ENCODE assay signal across 28 cellular contexts in the genomic region with DNA sequence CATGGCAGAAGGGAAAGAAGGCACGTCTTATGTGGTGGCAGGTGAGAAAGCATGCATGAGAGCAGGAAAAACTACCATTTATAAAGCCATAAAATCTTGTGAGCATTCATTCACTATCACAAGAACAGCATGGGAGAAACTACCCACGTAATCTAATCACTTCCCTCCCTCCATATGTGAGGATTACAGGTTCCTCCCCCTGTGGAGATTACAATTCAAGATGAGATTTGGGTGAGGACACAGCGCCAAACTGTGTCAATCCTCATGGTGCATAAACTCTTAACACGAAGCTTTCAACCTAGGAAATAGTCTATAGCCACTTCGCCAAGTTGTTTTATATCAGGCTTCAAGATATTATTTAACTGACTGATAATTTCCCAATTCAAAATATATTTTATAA.
"Had no signal": no experiment of that assay in that cellular context is flagged by ENCODE, and none has a peak within 500 bp of the region (broad histone marks: within the 10 kb centered on the region; RNA-seq: fewer than 3 reads in every experiment).

No MANE protein-coding gene starts in this region.

- H3K9me3 ChIP-seq: ovary, psoas muscle, right lobe of liver, stomach, thoracic aorta, thyroid gland, tibial nerve, upper lobe of left lung, vagina had no signal

- H3K9ac ChIP-seq: neural progenitor cell, parathyroid adenoma had no signal

- H3K27ac Mint-ChIP-seq: nephron; neural progenitor cell; progenitor cell of endocrine pancreas; stimulated activated effector memory CD8-positive, alpha-beta T cell treated with anti-CD3 and anti-CD28 coated beads, Interleukin-12 subunit alpha, Interleukin-12 subunit beta, amount 100 ng/mL, for 72 hours; stimulated activated naive B cell treated with anti-CD40 and anti-IgM and Interleukin-4, amounts not matched to agents 10 μg/mL and 1 μg/mL and 100 μg/mL, for 72 hours; stimulated activated naive CD8-positive, alpha-beta T cell treated with anti-CD3 and anti-CD28 coated beads, Interleukin-15, Interleukin-2, amounts not matched to agents 100 ng/mL and 50 ng/mL, for 24 hours had no signal

- FAIRE-seq: small intestine, urothelium cell line had no signal

- H3K36me3 Mint-ChIP-seq: neural progenitor cell; stimulated activated effector memory CD8-positive, alpha-beta T cell treated with anti-CD3 and anti-CD28 coated beads, Interleukin-12 subunit alpha, Interleukin-12 subunit beta, amount 100 ng/mL, for 72 hours; stimulated activated naive B cell treated with anti-CD40 and anti-IgM and Interleukin-4, amounts not matched to agents 10 μg/mL and 1 μg/mL and 100 μg/mL, for 72 hours had no signal

- H3K4me3 Mint-ChIP-seq: nephron; neural progenitor cell; stimulated activated effector memory CD8-positive, alpha-beta T cell treated with anti-CD3 and anti-CD28 coated beads, Interleukin-12 subunit alpha, Interleukin-12 subunit beta, amount 100 ng/mL, for 72 hours; stimulated activated naive B cell treated with anti-CD40 and anti-IgM and Interleukin-4, amounts not matched to agents 10 μg/mL and 1 μg/mL and 100 μg/mL, for 72 hours; stimulated activated naive CD8-positive, alpha-beta T cell treated with anti-CD3 and anti-CD28 coated beads, Interleukin-15, Interleukin-2, amounts not matched to agents 100 ng/mL and 50 ng/mL, for 24 hours had no signal

- H3K27ac ChIP-seq: neural progenitor cell, ovary, parathyroid adenoma, psoas muscle, right lobe of liver, sigmoid colon, stomach, thoracic aorta, thyroid gland, tibial nerve, upper lobe of left lung, vagina had no signal

- H3K27me3 ChIP-seq: neural progenitor cell, ovary, right lobe of liver, sigmoid colon, stomach, thyroid gland, tibial nerve, upper lobe of left lung, vagina had no signal

- H3K4me1 ChIP-seq: neural progenitor cell, parathyroid adenoma, psoas muscle, right lobe of liver, sigmoid colon, stomach, thyroid gland, tibial nerve, upper lobe of left lung, vagina had no signal

- H3K4me1 Mint-ChIP-seq: nephron; neural progenitor cell; stimulated activated effector memory CD8-positive, alpha-beta T cell treated with anti-CD3 and anti-CD28 coated beads, Interleukin-12 subunit alpha, Interleukin-12 subunit beta, amount 100 ng/mL, for 72 hours; stimulated activated naive B cell treated with anti-CD40 and anti-IgM and Interleukin-4, amounts not matched to agents 10 μg/mL and 1 μg/mL and 100 μg/mL, for 72 hours had no signal

- H3K4me3 ChIP-seq: neural progenitor cell, ovary, psoas muscle, right lobe of liver, sigmoid colon, stomach, thoracic aorta, thyroid gland, tibial nerve, upper lobe of left lung, vagina had no signal

- H3K9me3 Mint-ChIP-seq: nephron, neural progenitor cell had no signal

- H3K27me3 Mint-ChIP-seq: progenitor cell of endocrine pancreas; stimulated activated naive B cell treated with anti-CD40 and anti-IgM and Interleukin-4, amounts not matched to agents 10 μg/mL and 1 μg/mL and 100 μg/mL, for 72 hours; stimulated activated naive CD8-positive, alpha-beta T cell treated with anti-CD3 and anti-CD28 coated beads, Interleukin-15, Interleukin-2, amounts not matched to agents 100 ng/mL and 50 ng/mL, for 24 hours had no signal

- H3K36me3 ChIP-seq: neural progenitor cell, ovary, right lobe of liver, sigmoid colon, stomach, thoracic aorta, thyroid gland, tibial nerve, upper lobe of left lung, vagina had no signal

- DNase-seq: occipital lobe; ovary; posterior cingulate gyrus; psoas muscle; right cardiac atrium; right lobe of liver; sigmoid colon; small intestine; stimulated activated CD4-positive, alpha-beta T cell treated with anti-CD3 and anti-CD28 coated beads, Interleukin-15, amount 100 ng/mL, for 24 hours; stimulated activated CD4-positive, alpha-beta T cell treated with anti-CD3 and anti-CD28 coated beads, Interleukin-2, amount 100 ng/mL, for 24 hours; stimulated activated CD4-positive, alpha-beta T cell treated with anti-CD3 and anti-CD28 coated beads, Interleukin-2, amount 100 ng/mL, for 48 hours; stimulated activated CD4-positive, alpha-beta T cell treated with anti-CD3 and anti-CD28 coated beads, Interleukin-4, amount 100 ng/mL, for 24 hours; stimulated activated naive B cell treated with anti-CD40 and anti-IgM and Interleukin-4, amounts not matched to agents 10 μg/mL and 1 μg/mL and 100 μg/mL, for 72 hours; stimulated activated naive CD4-positive, alpha-beta T cell treated with Interleukin-2 at 50 U/mL for 16 hours; stomach; thyroid gland; trophoblast cell; upper lobe of left lung had no signal
